In the genomic region with DNA sequence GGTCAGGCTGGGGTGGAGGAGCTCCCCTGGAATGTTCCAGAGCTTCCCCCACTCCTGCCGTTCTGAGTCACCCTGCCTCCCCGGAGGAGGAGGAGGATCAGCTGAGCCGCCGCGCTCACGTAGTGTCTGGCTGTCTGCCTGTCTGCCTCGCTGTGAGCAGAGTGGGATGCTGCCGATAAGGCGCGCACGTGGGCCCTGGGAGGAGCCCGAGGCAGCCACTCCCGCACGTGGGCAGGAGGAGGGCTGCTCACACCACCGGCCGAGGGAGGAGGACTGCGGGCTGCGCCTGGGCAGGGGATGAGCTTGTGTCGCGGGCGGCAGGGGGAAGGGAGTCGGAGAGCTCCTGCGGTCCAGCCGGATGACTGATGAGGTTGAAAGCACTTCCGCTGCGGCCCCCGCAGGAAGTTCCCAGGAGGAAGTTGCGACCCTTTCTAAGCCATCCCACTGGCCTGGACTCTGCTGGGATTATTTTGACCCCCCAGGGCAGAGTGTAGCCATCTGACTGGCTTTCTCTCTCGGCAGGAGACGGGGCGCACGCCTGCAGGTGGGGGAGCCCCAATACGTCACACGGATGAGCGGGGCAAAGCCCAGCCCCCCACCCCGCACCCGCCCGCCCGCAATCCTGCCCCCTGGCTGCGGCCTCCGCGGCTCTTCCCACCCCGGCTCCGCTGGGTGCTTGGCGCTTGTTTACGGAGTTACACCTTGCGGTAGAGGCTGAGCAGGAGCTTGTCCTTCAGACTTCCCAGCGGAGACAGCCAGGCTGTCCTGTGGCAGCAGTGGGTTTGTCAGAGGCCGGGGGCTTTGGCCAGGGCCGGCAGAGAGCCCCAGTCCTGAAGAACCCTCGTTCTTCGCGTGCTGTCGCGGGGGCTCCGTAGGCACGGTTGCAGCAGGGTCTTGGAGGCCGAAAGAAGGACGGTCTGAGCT, we compare ENCODE assay signal across 1 cellular context.
A peak's percentile ranks its signal among the peaks of the same experiment; 100 is the strongest.
TF ChIP-seq lines count a peak whose summit lies in the region.

No MANE protein-coding gene starts in this region.

TF ChIP-seq in HEK293, 187 proteins besides CTCF, POLR2A, EP300 and RAD21 (continued from another document and continues in another):
- TF ChIP-seq, protein P1, sequence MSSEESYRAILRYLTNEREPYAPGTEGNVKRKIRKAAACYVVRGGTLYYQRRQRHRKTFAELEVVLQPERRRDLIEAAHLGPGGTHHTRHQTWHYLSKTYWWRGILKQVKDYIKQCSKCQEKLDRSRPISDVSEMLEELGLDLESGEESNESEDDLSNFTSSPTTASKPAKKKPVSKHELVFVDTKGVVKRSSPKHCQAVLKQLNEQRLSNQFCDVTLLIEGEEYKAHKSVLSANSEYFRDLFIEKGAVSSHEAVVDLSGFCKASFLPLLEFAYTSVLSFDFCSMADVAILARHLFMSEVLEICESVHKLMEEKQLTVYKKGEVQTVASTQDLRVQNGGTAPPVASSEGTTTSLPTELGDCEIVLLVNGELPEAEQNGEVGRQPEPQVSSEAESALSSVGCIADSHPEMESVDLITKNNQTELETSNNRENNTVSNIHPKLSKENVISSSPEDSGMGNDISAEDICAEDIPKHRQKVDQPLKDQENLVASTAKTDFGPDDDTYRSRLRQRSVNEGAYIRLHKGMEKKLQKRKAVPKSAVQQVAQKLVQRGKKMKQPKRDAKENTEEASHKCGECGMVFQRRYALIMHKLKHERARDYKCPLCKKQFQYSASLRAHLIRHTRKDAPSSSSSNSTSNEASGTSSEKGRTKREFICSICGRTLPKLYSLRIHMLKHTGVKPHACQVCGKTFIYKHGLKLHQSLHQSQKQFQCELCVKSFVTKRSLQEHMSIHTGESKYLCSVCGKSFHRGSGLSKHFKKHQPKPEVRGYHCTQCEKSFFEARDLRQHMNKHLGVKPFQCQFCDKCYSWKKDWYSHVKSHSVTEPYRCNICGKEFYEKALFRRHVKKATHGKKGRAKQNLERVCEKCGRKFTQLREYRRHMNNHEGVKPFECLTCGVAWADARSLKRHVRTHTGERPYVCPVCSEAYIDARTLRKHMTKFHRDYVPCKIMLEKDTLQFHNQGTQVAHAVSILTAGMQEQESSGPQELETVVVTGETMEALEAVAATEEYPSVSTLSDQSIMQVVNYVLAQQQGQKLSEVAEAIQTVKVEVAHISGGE (tag by site-specific recombination; conservative IDR thresholded peaks at IDR 0.05; ENCODE audit: low read depth): peak; percentile 99
- TF ChIP-seq ZNF529 (tag by site-specific recombination; IDR thresholded peaks at IDR 0.05; ENCODE audit: insufficient replicate concordance) (no peak), TRIM28 (IDR thresholded peaks at IDR 0.05; ENCODE audit: borderline replicate concordance, low read length) (peak; percentile 94; the same call in 1 of the 2 replicates), BCL11A (tag by site-specific recombination; IDR thresholded peaks at IDR 0.05; ENCODE audit: low read depth) (peak; percentile 51; the same call in 1 of the 2 replicates), ZNF366 (tag by site-specific recombination; conservative IDR thresholded peaks at IDR 0.05) (peak; percentile 93), ZNF112 (tag by site-specific recombination; IDR thresholded peaks at IDR 0.05) (no peak), ZNF791 (tag by site-specific recombination; IDR thresholded peaks at IDR 0.05) (no peak), ZNF391 (tag by site-specific recombination; IDR thresholded peaks at IDR 0.05; ENCODE audit: borderline replicate concordance, low read depth) (peak; percentile 97), ZNF600 (tag by site-specific recombination; IDR thresholded peaks at IDR 0.05) (peak; percentile 99), HOXA7 (CRISPR knock-in tag; IDR thresholded peaks at IDR 0.05; ENCODE audit: borderline replicate concordance) (no peak), ZNF658 (tag by site-specific recombination; IDR thresholded peaks at IDR 0.05) (no peak), ZNF544 (tag by site-specific recombination; IDR thresholded peaks at IDR 0.05) (no peak), ZFP37 (tag by site-specific recombination; IDR thresholded peaks at IDR 0.05) (peak; percentile 94), ZNF555 (tag by site-specific recombination; conservative IDR thresholded peaks at IDR 0.05) (no peak), ZNF664 (tag by site-specific recombination; IDR thresholded peaks at IDR 0.05) (no peak), ZNF624 (tag by site-specific recombination; IDR thresholded peaks at IDR 0.05) (no peak), SCRT1 (tag by site-specific recombination; IDR thresholded peaks at IDR 0.05; ENCODE audit: borderline replicate concordance) (no peak), ZNF560 (tag by site-specific recombination; IDR thresholded peaks at IDR 0.05; ENCODE audit: borderline replicate concordance) (no peak), GLI4 (tag by site-specific recombination; IDR thresholded peaks at IDR 0.05) (peak; percentile 96), ZNF16 (tag by site-specific recombination; IDR thresholded peaks at IDR 0.05; ENCODE audit: low read depth) (0 out of 2 replicates have a peak, but pooled peaks have one; percentile 5), ZNF184 (tag by site-specific recombination; IDR thresholded peaks at IDR 0.05) (peak; percentile 71), ZNF292 (tag by site-specific recombination; IDR thresholded peaks at IDR 0.05; ENCODE audit: borderline replicate concordance, low read depth) (no peak), ZBTB8A (tag by site-specific recombination; IDR thresholded peaks at IDR 0.05) (peak; percentile 93), SP2 (tag by site-specific recombination; IDR thresholded peaks at IDR 0.05) (peak; percentile 91), ZNF394 (tag by site-specific recombination; IDR thresholded peaks at IDR 0.05; ENCODE audit: borderline replicate concordance) (peak; percentile 100), ZNF677 (tag by site-specific recombination; IDR thresholded peaks at IDR 0.05) (no peak), ZNF626 (tag by site-specific recombination; IDR thresholded peaks at IDR 0.05) (no peak), EGR2 (tag by site-specific recombination; IDR thresholded peaks at IDR 0.05; ENCODE audit: low read depth) (peak; percentile 100), ZNF266 (tag by site-specific recombination; IDR thresholded peaks at IDR 0.05; ENCODE audit: low read depth) (no peak), ZNF514 (tag by site-specific recombination; IDR thresholded peaks at IDR 0.05) (no peak), ZNF473 (tag by site-specific recombination; IDR thresholded peaks at IDR 0.05) (no peak), ZNF324 (tag by site-specific recombination; IDR thresholded peaks at IDR 0.05) (no peak; the same call in none of the 2 replicates), KLF1 (tag by site-specific recombination; IDR thresholded peaks at IDR 0.05) (peak; percentile 94), ZNF621 (tag by site-specific recombination; IDR thresholded peaks at IDR 0.05) (no peak), ZFP69B (tag by site-specific recombination; IDR thresholded peaks at IDR 0.05) (peak; percentile 86), ZNF146 (tag by site-specific recombination; IDR thresholded peaks at IDR 0.05) (0 out of 2 replicates have a peak, but pooled peaks have one; percentile 25), ZNF623 (tag by site-specific recombination; IDR thresholded peaks at IDR 0.05) (no peak)
- TF ChIP-seq, protein P2, sequence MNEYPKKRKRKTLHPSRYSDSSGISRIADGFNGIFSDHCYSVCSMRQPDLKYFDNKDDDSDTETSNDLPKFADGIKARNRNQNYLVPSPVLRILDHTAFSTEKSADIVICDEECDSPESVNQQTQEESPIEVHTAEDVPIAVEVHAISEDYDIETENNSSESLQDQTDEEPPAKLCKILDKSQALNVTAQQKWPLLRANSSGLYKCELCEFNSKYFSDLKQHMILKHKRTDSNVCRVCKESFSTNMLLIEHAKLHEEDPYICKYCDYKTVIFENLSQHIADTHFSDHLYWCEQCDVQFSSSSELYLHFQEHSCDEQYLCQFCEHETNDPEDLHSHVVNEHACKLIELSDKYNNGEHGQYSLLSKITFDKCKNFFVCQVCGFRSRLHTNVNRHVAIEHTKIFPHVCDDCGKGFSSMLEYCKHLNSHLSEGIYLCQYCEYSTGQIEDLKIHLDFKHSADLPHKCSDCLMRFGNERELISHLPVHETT (tag by site-specific recombination; IDR thresholded peaks at IDR 0.05): peak; percentile 95
- TF ChIP-seq, protein P3, sequence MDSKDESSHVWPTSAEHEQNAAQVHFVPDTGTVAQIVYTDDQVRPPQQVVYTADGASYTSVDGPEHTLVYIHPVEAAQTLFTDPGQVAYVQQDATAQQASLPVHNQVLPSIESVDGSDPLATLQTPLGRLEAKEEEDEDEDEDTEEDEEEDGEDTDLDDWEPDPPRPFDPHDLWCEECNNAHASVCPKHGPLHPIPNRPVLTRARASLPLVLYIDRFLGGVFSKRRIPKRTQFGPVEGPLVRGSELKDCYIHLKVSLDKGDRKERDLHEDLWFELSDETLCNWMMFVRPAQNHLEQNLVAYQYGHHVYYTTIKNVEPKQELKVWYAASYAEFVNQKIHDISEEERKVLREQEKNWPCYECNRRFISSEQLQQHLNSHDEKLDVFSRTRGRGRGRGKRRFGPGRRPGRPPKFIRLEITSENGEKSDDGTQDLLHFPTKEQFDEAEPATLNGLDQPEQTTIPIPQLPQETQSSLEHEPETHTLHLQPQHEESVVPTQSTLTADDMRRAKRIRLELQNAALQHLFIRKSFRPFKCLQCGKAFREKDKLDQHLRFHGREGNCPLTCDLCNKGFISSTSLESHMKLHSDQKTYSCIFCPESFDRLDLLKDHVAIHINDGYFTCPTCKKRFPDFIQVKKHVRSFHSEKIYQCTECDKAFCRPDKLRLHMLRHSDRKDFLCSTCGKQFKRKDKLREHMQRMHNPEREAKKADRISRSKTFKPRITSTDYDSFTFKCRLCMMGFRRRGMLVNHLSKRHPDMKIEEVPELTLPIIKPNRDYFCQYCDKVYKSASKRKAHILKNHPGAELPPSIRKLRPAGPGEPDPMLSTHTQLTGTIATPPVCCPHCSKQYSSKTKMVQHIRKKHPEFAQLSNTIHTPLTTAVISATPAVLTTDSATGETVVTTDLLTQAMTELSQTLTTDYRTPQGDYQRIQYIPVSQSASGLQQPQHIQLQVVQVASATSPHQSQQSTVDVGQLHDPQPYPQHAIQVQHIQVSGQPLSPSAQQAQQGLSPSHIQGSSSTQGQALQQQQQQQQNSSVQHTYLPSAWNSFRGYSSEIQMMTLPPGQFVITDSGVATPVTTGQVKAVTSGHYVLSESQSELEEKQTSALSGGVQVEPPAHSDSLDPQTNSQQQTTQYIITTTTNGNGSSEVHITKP (tag by site-specific recombination; IDR thresholded peaks at IDR 0.05): peak; percentile 96
- TF ChIP-seq, protein P4, sequence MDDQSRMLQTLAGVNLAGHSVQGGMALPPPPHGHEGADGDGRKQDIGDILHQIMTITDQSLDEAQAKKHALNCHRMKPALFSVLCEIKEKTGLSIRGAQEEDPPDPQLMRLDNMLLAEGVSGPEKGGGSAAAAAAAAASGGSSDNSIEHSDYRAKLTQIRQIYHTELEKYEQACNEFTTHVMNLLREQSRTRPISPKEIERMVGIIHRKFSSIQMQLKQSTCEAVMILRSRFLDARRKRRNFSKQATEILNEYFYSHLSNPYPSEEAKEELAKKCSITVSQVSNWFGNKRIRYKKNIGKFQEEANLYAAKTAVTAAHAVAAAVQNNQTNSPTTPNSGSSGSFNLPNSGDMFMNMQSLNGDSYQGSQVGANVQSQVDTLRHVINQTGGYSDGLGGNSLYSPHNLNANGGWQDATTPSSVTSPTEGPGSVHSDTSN (CRISPR knock-in tag; IDR thresholded peaks at IDR 0.05): peak; percentile 87; the same call in 1 of the 2 replicates
- TF ChIP-seq, protein P5, sequence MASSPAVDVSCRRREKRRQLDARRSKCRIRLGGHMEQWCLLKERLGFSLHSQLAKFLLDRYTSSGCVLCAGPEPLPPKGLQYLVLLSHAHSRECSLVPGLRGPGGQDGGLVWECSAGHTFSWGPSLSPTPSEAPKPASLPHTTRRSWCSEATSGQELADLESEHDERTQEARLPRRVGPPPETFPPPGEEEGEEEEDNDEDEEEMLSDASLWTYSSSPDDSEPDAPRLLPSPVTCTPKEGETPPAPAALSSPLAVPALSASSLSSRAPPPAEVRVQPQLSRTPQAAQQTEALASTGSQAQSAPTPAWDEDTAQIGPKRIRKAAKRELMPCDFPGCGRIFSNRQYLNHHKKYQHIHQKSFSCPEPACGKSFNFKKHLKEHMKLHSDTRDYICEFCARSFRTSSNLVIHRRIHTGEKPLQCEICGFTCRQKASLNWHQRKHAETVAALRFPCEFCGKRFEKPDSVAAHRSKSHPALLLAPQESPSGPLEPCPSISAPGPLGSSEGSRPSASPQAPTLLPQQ (tag by site-specific recombination; IDR thresholded peaks at IDR 0.05): peak; percentile 97
- TF ChIP-seq, protein P6, sequence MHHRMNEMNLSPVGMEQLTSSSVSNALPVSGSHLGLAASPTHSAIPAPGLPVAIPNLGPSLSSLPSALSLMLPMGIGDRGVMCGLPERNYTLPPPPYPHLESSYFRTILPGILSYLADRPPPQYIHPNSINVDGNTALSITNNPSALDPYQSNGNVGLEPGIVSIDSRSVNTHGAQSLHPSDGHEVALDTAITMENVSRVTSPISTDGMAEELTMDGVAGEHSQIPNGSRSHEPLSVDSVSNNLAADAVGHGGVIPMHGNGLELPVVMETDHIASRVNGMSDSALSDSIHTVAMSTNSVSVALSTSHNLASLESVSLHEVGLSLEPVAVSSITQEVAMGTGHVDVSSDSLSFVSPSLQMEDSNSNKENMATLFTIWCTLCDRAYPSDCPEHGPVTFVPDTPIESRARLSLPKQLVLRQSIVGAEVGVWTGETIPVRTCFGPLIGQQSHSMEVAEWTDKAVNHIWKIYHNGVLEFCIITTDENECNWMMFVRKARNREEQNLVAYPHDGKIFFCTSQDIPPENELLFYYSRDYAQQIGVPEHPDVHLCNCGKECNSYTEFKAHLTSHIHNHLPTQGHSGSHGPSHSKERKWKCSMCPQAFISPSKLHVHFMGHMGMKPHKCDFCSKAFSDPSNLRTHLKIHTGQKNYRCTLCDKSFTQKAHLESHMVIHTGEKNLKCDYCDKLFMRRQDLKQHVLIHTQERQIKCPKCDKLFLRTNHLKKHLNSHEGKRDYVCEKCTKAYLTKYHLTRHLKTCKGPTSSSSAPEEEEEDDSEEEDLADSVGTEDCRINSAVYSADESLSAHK (tag by site-specific recombination; IDR thresholded peaks at IDR 0.05): peak; percentile 47
- TF ChIP-seq, protein P7, sequence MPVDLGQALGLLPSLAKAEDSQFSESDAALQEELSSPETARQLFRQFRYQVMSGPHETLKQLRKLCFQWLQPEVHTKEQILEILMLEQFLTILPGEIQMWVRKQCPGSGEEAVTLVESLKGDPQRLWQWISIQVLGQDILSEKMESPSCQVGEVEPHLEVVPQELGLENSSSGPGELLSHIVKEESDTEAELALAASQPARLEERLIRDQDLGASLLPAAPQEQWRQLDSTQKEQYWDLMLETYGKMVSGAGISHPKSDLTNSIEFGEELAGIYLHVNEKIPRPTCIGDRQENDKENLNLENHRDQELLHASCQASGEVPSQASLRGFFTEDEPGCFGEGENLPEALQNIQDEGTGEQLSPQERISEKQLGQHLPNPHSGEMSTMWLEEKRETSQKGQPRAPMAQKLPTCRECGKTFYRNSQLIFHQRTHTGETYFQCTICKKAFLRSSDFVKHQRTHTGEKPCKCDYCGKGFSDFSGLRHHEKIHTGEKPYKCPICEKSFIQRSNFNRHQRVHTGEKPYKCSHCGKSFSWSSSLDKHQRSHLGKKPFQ (tag by site-specific recombination; IDR thresholded peaks at IDR 0.05): peak; percentile 99
